In genomic region chr9:76567086-76567485, GRCh38 we compare ENCODE assay signal across 23 cellular contexts.
"Had no signal": no experiment of that assay in that cellular context is flagged by ENCODE, and none has a peak within 500 bp of the region (broad histone marks: within the 10 kb centered on the region; RNA-seq: fewer than 3 reads in every experiment).

No MANE protein-coding gene starts in this region.

- H3K27ac ChIP-seq: brain microvascular endothelial cell, cardiac muscle cell, VCaP had no signal

- DNase-seq: activated CD4-positive, alpha-beta memory T cell treated with anti-CD3 and anti-CD28 coated beads for 36 hours; activated CD4-positive, alpha-beta T cell treated with anti-CD3 and anti-CD28 coated beads, Interleukin-2, amount 10 ng/mL, durations not matched to agents 7 days and 5 days; activated CD4-positive, CD25-positive, alpha-beta regulatory T cell; activated CD8-positive, alpha-beta memory T cell treated with anti-CD3 and anti-CD28 coated beads for 24 hours; activated gamma-delta T cell; activated naive CD4-positive, alpha-beta T cell treated with anti-CD3 and anti-CD28 coated beads for 36 hours; activated T-cell treated with anti-CD3 and anti-CD28 coated beads for 4 hours; activated T-cell treated with anti-CD3 and anti-CD28 coated beads, Interleukin-2, amount 50 U/mL, for 48 hours; brain microvascular endothelial cell; MM.1S; NCI-H1105; NCI-H1436; NCI-H1694 treated with DMSO at 0.1 percent for 48 hours; NCI-H2081; NCI-H446 treated with DMSO at 0.1 percent for 48 hours; NCI-H526; NCI-H82; SIG-M5; T-helper 17 cell; T1000 had no signal

- H3K4me3 ChIP-seq: cardiac muscle cell had no signal

- H3K36me3 ChIP-seq: brain microvascular endothelial cell, cardiac muscle cell had no signal

- FAIRE-seq: TTC549 had no signal

- H3K27me3 ChIP-seq: brain microvascular endothelial cell had no signal
